ENCODE assay signal across 1 cellular context in genomic region chr7:73683916-73684693, GRCh38.
TF ChIP-seq lines count a peak whose summit lies in the region.

No MANE protein-coding gene starts in this region.

TF ChIP-seq in GM23338, 12 proteins besides CTCF, POLR2A, EP300 and RAD21 (continued from another document):
- no peak for TF ChIP-seq ZNF462 (CRISPR knock-in tag; IDR thresholded peaks at IDR 0.05)
- TF ChIP-seq REST (IDR thresholded peaks at IDR 0.05; ENCODE audit: unreplicated experiment): no peak
- no peak for TF ChIP-seq EZH2 (IDR thresholded peaks at IDR 0.05; ENCODE audit: low read depth, unreplicated experiment)
- no peak for TF ChIP-seq ETS1 (IDR thresholded peaks at IDR 0.05)
- no peak for TF ChIP-seq ZNF114 (CRISPR knock-in tag; IDR thresholded peaks at IDR 0.05)
- no peak for TF ChIP-seq POLR2AphosphoS5 (IDR thresholded peaks at IDR 0.05; ENCODE audit: low read depth)
